1 cellular context compared by ENCODE assay signal in the genomic region with DNA sequence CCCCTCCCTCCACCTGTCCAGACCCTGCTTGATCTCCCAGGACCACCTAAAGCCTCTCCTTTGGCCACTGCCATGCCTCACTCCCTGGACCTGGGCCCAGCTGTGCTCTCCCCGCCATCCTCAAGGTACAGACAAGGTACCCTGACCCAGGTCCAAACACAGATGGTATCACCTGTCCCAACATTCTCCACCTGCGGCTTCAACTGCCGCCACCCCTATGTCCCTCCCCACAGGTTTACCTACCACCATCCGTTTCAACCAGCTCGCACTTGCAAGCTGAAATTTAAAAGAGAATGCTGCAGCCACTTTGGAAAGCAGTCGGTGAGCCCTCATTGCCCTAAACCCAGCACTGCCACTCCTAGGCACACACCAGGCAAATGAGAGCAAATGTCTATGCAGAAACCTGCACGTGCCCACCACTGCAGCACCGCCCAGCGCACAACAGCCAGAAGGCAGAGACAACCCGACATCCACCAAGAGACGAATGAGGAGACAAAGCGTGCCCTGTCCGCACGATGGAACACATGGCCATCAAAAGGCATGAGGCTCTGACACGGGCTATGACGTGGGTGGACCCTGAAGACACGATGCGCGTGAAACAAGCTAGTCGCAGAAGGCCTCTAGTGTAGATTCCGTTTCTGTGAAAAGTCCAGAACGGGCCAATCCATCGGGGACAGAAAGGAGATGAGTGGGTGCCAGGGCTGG.
TF ChIP-seq lines count a peak whose summit lies in the region.

No MANE protein-coding gene starts in this region.

TF ChIP-seq in H1, 55 proteins besides CTCF, POLR2A, EP300 and RAD21:
- TF ChIP-seq POLR2AphosphoS5 (IDR thresholded peaks at IDR 0.05; ENCODE audit: low read depth, low read length) (no peak), BACH1 (IDR thresholded peaks at IDR 0.05; ENCODE audit: low read length) (no peak), PHF8 (conservative IDR thresholded peaks at IDR 0.05; ENCODE audit: low read depth, low read length) (no peak), SAP30 (IDR thresholded peaks at IDR 0.05; ENCODE audit: insufficient read depth, insufficient replicate concordance, low read length) (no peak), KDM1A (IDR thresholded peaks at IDR 0.05; ENCODE audit: borderline replicate concordance, low read length) (no peak), GABPA (IDR thresholded peaks at IDR 0.05; ENCODE audit: borderline replicate concordance, insufficient read depth, low read length) (no peak), JUND (IDR thresholded peaks at IDR 0.05; ENCODE audit: low read length) (no peak), SUZ12 (IDR thresholded peaks at IDR 0.05; ENCODE audit: low read length) (no peak), RFX5 (IDR thresholded peaks at IDR 0.05; ENCODE audit: borderline replicate concordance, low read depth, low read length) (no peak), KDM5A (IDR thresholded peaks at IDR 0.05; ENCODE audit: low read length) (no peak), TBP (IDR thresholded peaks at IDR 0.05; ENCODE audit: low read depth, low read length) (no peak), FOSL1 (IDR thresholded peaks at IDR 0.05; ENCODE audit: insufficient read depth, low read depth, low read length) (no peak)
- TF ChIP-seq, protein P1, sequence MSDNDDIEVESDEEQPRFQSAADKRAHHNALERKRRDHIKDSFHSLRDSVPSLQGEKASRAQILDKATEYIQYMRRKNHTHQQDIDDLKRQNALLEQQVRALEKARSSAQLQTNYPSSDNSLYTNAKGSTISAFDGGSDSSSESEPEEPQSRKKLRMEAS (IDR thresholded peaks at IDR 0.05) = no peak
- TF ChIP-seq, protein P2, sequence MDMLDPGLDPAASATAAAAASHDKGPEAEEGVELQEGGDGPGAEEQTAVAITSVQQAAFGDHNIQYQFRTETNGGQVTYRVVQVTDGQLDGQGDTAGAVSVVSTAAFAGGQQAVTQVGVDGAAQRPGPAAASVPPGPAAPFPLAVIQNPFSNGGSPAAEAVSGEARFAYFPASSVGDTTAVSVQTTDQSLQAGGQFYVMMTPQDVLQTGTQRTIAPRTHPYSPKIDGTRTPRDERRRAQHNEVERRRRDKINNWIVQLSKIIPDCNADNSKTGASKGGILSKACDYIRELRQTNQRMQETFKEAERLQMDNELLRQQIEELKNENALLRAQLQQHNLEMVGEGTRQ (IDR thresholded peaks at IDR 0.05; ENCODE audit: low read length) = no peak
- TF ChIP-seq, protein P3, sequence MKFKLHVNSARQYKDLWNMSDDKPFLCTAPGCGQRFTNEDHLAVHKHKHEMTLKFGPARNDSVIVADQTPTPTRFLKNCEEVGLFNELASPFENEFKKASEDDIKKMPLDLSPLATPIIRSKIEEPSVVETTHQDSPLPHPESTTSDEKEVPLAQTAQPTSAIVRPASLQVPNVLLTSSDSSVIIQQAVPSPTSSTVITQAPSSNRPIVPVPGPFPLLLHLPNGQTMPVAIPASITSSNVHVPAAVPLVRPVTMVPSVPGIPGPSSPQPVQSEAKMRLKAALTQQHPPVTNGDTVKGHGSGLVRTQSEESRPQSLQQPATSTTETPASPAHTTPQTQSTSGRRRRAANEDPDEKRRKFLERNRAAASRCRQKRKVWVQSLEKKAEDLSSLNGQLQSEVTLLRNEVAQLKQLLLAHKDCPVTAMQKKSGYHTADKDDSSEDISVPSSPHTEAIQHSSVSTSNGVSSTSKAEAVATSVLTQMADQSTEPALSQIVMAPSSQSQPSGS (IDR thresholded peaks at IDR 0.05; ENCODE audit: low read length) = no peak
TF ChIP-seq in H1: peak in this region for 0.
